1 cellular context compared by ENCODE assay signal in the genomic region with DNA sequence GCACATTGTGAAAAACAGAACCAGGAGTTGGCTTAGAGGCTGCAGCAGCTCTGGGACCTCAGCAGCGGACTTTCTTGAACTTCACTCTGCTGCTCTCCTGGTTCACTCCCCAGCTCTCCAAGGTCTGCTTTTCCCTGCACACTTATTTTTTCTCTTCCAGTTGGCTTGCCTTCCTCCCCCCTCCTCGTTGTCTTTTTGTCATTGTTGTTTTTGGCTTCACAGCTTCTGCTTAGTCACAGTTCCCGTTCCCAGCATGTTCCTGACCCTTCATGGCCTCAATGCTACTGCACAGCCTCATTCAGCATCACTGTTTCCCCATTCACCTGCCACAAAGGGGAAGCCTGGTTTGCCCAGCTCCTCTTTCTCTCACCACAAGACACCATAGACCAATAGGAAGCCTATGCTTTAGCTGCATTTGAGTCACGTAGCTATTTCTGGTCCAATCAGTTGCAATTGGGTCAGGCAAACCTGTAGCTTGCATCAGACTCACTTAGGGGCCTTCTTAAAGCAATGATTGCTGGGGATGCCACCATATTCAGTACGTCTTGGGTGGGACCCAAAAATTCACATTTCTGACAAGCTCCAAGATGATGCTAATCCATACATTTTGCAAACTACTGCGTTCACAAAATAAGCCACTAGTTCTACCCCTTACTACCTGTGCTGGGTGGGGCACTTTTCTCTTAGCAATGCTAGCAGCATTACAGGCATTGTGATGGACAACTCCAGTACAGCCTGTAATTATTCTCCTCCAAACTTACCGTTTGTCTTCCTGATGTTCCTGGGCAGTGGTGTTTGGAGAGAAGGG.
TF ChIP-seq lines count a peak whose summit lies in the region.

No MANE protein-coding gene starts in this region.

TF ChIP-seq in IMR-90, 13 proteins besides CTCF, POLR2A, EP300 and RAD21:
- TF ChIP-seq, protein P1, sequence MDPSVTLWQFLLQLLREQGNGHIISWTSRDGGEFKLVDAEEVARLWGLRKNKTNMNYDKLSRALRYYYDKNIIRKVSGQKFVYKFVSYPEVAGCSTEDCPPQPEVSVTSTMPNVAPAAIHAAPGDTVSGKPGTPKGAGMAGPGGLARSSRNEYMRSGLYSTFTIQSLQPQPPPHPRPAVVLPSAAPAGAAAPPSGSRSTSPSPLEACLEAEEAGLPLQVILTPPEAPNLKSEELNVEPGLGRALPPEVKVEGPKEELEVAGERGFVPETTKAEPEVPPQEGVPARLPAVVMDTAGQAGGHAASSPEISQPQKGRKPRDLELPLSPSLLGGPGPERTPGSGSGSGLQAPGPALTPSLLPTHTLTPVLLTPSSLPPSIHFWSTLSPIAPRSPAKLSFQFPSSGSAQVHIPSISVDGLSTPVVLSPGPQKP (IDR thresholded peaks at IDR 0.05; ENCODE audit: borderline replicate concordance, low read depth, low read length) = no peak
- TF ChIP-seq CEBPB (IDR thresholded peaks at IDR 0.05; ENCODE audit: low read depth, low read length) = peak; percentile 15; the same call in 1 of the 2 replicates
- TF ChIP-seq, protein P2, sequence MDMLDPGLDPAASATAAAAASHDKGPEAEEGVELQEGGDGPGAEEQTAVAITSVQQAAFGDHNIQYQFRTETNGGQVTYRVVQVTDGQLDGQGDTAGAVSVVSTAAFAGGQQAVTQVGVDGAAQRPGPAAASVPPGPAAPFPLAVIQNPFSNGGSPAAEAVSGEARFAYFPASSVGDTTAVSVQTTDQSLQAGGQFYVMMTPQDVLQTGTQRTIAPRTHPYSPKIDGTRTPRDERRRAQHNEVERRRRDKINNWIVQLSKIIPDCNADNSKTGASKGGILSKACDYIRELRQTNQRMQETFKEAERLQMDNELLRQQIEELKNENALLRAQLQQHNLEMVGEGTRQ (IDR thresholded peaks at IDR 0.05; ENCODE audit: low read depth, low read length) = no peak
- no peak for TF ChIP-seq RFX5 (IDR thresholded peaks at IDR 0.05; ENCODE audit: low read depth, low read length)
TF ChIP-seq in IMR-90: peak in this region for 1.
